In genomic region chr22:49692499-49693225, GRCh38 we compare ENCODE assay signal across 17 cellular contexts.
"Had no signal": no experiment of that assay in that cellular context is flagged by ENCODE, and none has a peak within 500 bp of the region (broad histone marks: within the 10 kb centered on the region; RNA-seq: fewer than 3 reads in every experiment).

No MANE protein-coding gene starts in this region.

- DNase-seq: activated B cell treated with CpG ODN at 0.5 μM for 24 hours; activated CD4-positive, alpha-beta T cell treated with anti-CD3 and anti-CD28 coated beads for 48 hours; activated T-cell treated with anti-CD3 and anti-CD28 coated beads, Interleukin-2, amount 50 U/mL, for 1 hour; amniotic stem cell; body of pancreas; caudate nucleus; hippocampal formation; kidney glomerular epithelial cell; left ventricle myocardium superior; natural killer cell; posterior cingulate gyrus; T-helper 2 cell had no signal

- H3K4me1 Mint-ChIP-seq: activated B cell treated with CpG ODN at 0.5 μM for 24 hours, memory B cell, natural killer cell had no signal

- H3K27ac ChIP-seq: body of pancreas, esophagus muscularis mucosa, vagina had no signal

- H3K36me3 Mint-ChIP-seq: activated naive CD8-positive, alpha-beta T cell; memory B cell; natural killer cell had no signal

- H3K27me3 Mint-ChIP-seq: activated naive CD8-positive, alpha-beta T cell had no signal

- H3K9me3 Mint-ChIP-seq: memory B cell, natural killer cell had no signal

- H3K4me1 ChIP-seq: body of pancreas, esophagus muscularis mucosa, vagina had no signal

- H3K4me3 ChIP-seq: body of pancreas, esophagus muscularis mucosa, vagina had no signal

- H3K9me3 ChIP-seq: body of pancreas, vagina had no signal

- H3K4me3 Mint-ChIP-seq: activated B cell treated with CpG ODN at 0.5 μM for 24 hours; activated naive CD8-positive, alpha-beta T cell; memory B cell; natural killer cell had no signal

- FAIRE-seq: colon had no signal

- H3K27ac Mint-ChIP-seq: activated B cell treated with CpG ODN at 0.5 μM for 24 hours; activated naive CD8-positive, alpha-beta T cell; memory B cell; natural killer cell had no signal

- H3K27me3 ChIP-seq: vagina had no signal

- H3K36me3 ChIP-seq: esophagus muscularis mucosa, vagina had no signal

- ATAC-seq: body of pancreas, left ventricle myocardium superior, natural killer cell had no signal
